8 cellular contexts compared by ENCODE assay signal in genomic region chr21:34201441-34201838, GRCh38.
DNase-seq lines count a peak whose midpoint lies in the region; TF ChIP-seq lines count a peak whose summit lies in the region.

No MANE protein-coding gene starts in this region.

- peak overlapping the region; percentile 74 for H4K8ac ChIP-seq in mesenchymal stem cell (ENCODE audit: low read length)

- intact Hi-C loops in activated naive CD4-positive, alpha-beta T cell treated with anti-CD3 and anti-CD28 coated beads for 36 hours (cut with micrococcal nuclease): loop anchor here (5.0 to 10.0 kb wide), 2 partner anchors 279 to 557 kb away; partner anchors contain the start of genes CRYZL1 and ITSN1
- intact Hi-C loops in tibial artery (cut with DNase I; ENCODE audit: low total_unique reads): loop anchor here (5.0 kb wide), 2 partner anchors 129 to 136 kb away; partner anchors contain the start of genes MRPS6 and SLC5A3

- peak overlapping the region; percentile 86 for H3K4me2 ChIP-seq in mesenchymal stem cell (ENCODE audit: low read length, poor library complexity, severe bottlenecking)

- H4K91ac ChIP-seq in mesenchymal stem cell (ENCODE audit: low read length): no peak overlapping the region

- H3K9me3 ChIP-seq in mesenchymal stem cell (ENCODE audit: control insufficient read depth, low read length): no peaks in the 10 kb centered on the region
- no peaks in the 10 kb centered on the region for H3K9me3 ChIP-seq in tibial artery

- no peaks in the 10 kb centered on the region for H3K36me3 Mint-ChIP-seq in activated naive CD4-positive, alpha-beta T cell treated with anti-CD3 and anti-CD28 coated beads for 36 hours (ENCODE audit: low read depth)
- H3K36me3 Mint-ChIP-seq in brain: no peaks in the 10 kb centered on the region

- H2AK5ac ChIP-seq in mesenchymal stem cell (ENCODE audit: low read length, severe bottlenecking): no peak overlapping the region

- H2AFZ ChIP-seq in mesenchymal stem cell (ENCODE audit: low read depth, low read length): peak overlapping the region; percentile 10

- H3K4me1 ChIP-seq in mesenchymal stem cell (ENCODE audit: control insufficient read depth, insufficient read depth, low read depth, low read length) (peaks cover 38% of the 10 kb centered on the region), tibial artery (peaks cover 0 to 63% (median 25%) of the 10 kb centered on the region in 4 donors)

- H3K9me3 Mint-ChIP-seq in activated naive CD4-positive, alpha-beta T cell treated with anti-CD3 and anti-CD28 coated beads for 36 hours: no peaks in the 10 kb centered on the region
- peaks cover 0 to 4% (median 2%) of the 10 kb centered on the region in 5 experiments for H3K9me3 Mint-ChIP-seq in brain

- WGBS in mesenchymal stem cell: 15% methylated on average over 6 of the region's 7 CpGs

- H3K27ac ChIP-seq in mesenchymal stem cell (ENCODE audit: low read length, poor library complexity, severe bottlenecking) (peak overlapping the region; percentile 67), tibial artery (peak overlapping the region; percentile 71 to 78)

- no peak overlapping the region for H3K23ac ChIP-seq in mesenchymal stem cell (ENCODE audit: low read length in 2 of 2)

- peaks cover 1% of the 10 kb centered on the region for H3K79me1 ChIP-seq in mesenchymal stem cell (replicated peaks; ENCODE audit: low read length, poor library complexity, severe bottlenecking)

- H3K27ac Mint-ChIP-seq in activated naive CD4-positive, alpha-beta T cell treated with anti-CD3 and anti-CD28 coated beads for 36 hours: no peak overlapping the region
- peak overlapping the region in 4 of 5 experiments; percentile 52 to 98 (median 81) for H3K27ac Mint-ChIP-seq in brain

- peak overlapping the region; percentile 77 for H2BK120ac ChIP-seq in mesenchymal stem cell (ENCODE audit: low read depth, low read length)

- H3K9ac ChIP-seq in mesenchymal stem cell (ENCODE audit: low read length): peak overlapping the region; percentile 76

- peak overlapping the region in 1 of 2 experiments; percentile 82 for H3K4ac ChIP-seq in mesenchymal stem cell (ENCODE audit: low read depth in 1 of 2, low read length in 2 of 2)

- CTCF ChIA-PET in activated naive CD4-positive, alpha-beta T cell treated with anti-CD3 and anti-CD28 coated beads for 36 hours (lab: Charles Lee): interaction anchor here (0.6 to 4.5 kb wide), 16 partner anchors 15 to 277 kb away, joined by 3 to 38 read pairs (median 4); partner anchors contain the start of genes MRPS6 and SLC5A3

- peak overlapping the region in 1 of 2 experiments; percentile 2 for H3K14ac ChIP-seq in mesenchymal stem cell (ENCODE audit: low read length in 2 of 2)

- peaks cover 46% of the 10 kb centered on the region for H3K4me1 Mint-ChIP-seq in activated naive CD4-positive, alpha-beta T cell treated with anti-CD3 and anti-CD28 coated beads for 36 hours (ENCODE audit: low read depth)
- H3K4me1 Mint-ChIP-seq in brain: peaks cover 62% of the 10 kb centered on the region

- H2BK15ac ChIP-seq in mesenchymal stem cell (ENCODE audit: low read depth, poor library complexity, severe bottlenecking): peak overlapping the region; percentile 63

- peaks cover 0 to 4% of the 10 kb centered on the region in 2 experiments for H3K36me3 ChIP-seq in mesenchymal stem cell (ENCODE audit: control insufficient read depth in 1 of 2, insufficient read depth in 2 of 2, low read depth in 1 of 2, low read length in 2 of 2)
- H3K36me3 ChIP-seq in tibial artery: no peaks in the 10 kb centered on the region

- no peaks in the 10 kb centered on the region for H3K27me3 Mint-ChIP-seq in activated naive CD4-positive, alpha-beta T cell treated with anti-CD3 and anti-CD28 coated beads for 36 hours (ENCODE audit: low read depth)
- H3K27me3 Mint-ChIP-seq in brain: peaks cover 3% of the 10 kb centered on the region

- no peak for TF ChIP-seq CTCF in brain (conservative IDR thresholded peaks at IDR 0.05)
- TF ChIP-seq CTCF in tibial artery (IDR thresholded peaks at IDR 0.05): no peak

- H2BK12ac ChIP-seq in mesenchymal stem cell (ENCODE audit: low read length in 2 of 2): peak overlapping the region; percentile 92 to 97

- DNase-seq in activated naive CD4-positive, alpha-beta T cell treated with anti-CD3 and anti-CD28 coated beads for 36 hours: no peak
- no peak for DNase-seq in activated naive CD4-positive, alpha-beta T cell treated with Interleukin-2 at 50 U/mL for 16 hours
- DNase-seq in mesenchymal stem cell: no peak
- DNase-seq in tibial artery: no peak
- DNase-seq in NCI-H2171 treated with DMSO at 0.1 percent for 48 hours (lab: John Stamatoyannopoulos, UW): no peak
- DNase-seq in nucleus accumbens (lab: John Stamatoyannopoulos, UW): no peak
- no peak for DNase-seq in NCI-H1105 (lab: John Stamatoyannopoulos, UW)

- H2BK5ac ChIP-seq in mesenchymal stem cell (ENCODE audit: low read depth, low read length, poor library complexity, severe bottlenecking): no peak overlapping the region

- H3K27me3 ChIP-seq in mesenchymal stem cell (ENCODE audit: control insufficient read depth in 1 of 2, insufficient read depth in 1 of 2, low read length in 2 of 2): no peaks in the 10 kb centered on the region
- no peaks in the 10 kb centered on the region for H3K27me3 ChIP-seq in tibial artery

- H3K4me3 ChIP-seq in mesenchymal stem cell (ENCODE audit: insufficient read depth in 1 of 2, low read depth in 1 of 2, low read length in 2 of 2): peak overlapping the region; percentile 52 to 72
- peak overlapping the region; percentile 49 to 60 for H3K4me3 ChIP-seq in tibial artery

- H3K18ac ChIP-seq in mesenchymal stem cell (ENCODE audit: low read depth in 1 of 2, low read length in 2 of 2): peak overlapping the region; percentile 59 to 64

- H3K4me3 Mint-ChIP-seq in activated naive CD4-positive, alpha-beta T cell treated with anti-CD3 and anti-CD28 coated beads for 36 hours: peak overlapping the region; percentile 61
- peak overlapping the region; percentile 70 to 86 (median 79) for H3K4me3 Mint-ChIP-seq in brain
